Comparison of ENCODE assay signal across 23 cellular contexts in genomic region chr6:15912505-15912767, GRCh38.
"Had no signal": no experiment of that assay in that cellular context is flagged by ENCODE, and none has a peak within 500 bp of the region (broad histone marks: within the 10 kb centered on the region; RNA-seq: fewer than 3 reads in every experiment).

No MANE protein-coding gene starts in this region.

- DNase-seq: activated CD4-positive, alpha-beta T cell treated with anti-CD3 and anti-CD28 coated beads, Interleukin-2, amount 50 U/mL, for 4 hours; activated gamma-delta T cell treated with Interleukin-2 at 50 U/mL for 16 hours; activated naive CD8-positive, alpha-beta T cell treated with anti-CD3 and anti-CD28 coated beads, Interleukin-2, amount 10 ng/mL, durations not matched to agents 7 days and 5 days; amygdala; cortex of kidney; head of caudate nucleus; hypothalamus; kidney glomerular epithelial cell; left ventricle myocardium inferior; naive thymus-derived CD8-positive, alpha-beta T cell; retina; sigmoid colon; stimulated activated naive CD4-positive, alpha-beta T cell; SW 1271; T-helper 17 cell; testis had no signal

- H3K27me3 Mint-ChIP-seq: type B pancreatic cell had no signal

- H3K9me3 Mint-ChIP-seq: activated naive CD8-positive, alpha-beta T cell treated with anti-CD3 and anti-CD28 coated beads, Interleukin-2, amount 10 ng/mL, durations not matched to agents 7 days and 5 days; endodermal cell; mesothelial cell of epicardium; naive thymus-derived CD8-positive, alpha-beta T cell; type B pancreatic cell had no signal

- H3K4me1 ChIP-seq: gastroesophageal sphincter, sigmoid colon, vagina had no signal

- H3K27me3 ChIP-seq: cardiac muscle cell, gastroesophageal sphincter, sigmoid colon, testis, vagina had no signal

- ATAC-seq: gastroesophageal sphincter; naive thymus-derived CD8-positive, alpha-beta T cell; T-helper 17 cell had no signal

- H3K27ac ChIP-seq: cardiac muscle cell, gastroesophageal sphincter, left ventricle myocardium inferior, sigmoid colon, testis, vagina had no signal

- H3K4me1 Mint-ChIP-seq: T-helper 17 cell had no signal

- H3K4me3 ChIP-seq: cardiac muscle cell, gastroesophageal sphincter, left ventricle myocardium inferior, sigmoid colon, testis, vagina had no signal

- H3K36me3 Mint-ChIP-seq: activated naive CD8-positive, alpha-beta T cell treated with anti-CD3 and anti-CD28 coated beads, Interleukin-2, amount 10 ng/mL, durations not matched to agents 7 days and 5 days; mesothelial cell of epicardium; naive thymus-derived CD8-positive, alpha-beta T cell; type B pancreatic cell had no signal

- H3K27ac Mint-ChIP-seq: activated naive CD8-positive, alpha-beta T cell treated with anti-CD3 and anti-CD28 coated beads, Interleukin-2, amount 10 ng/mL, durations not matched to agents 7 days and 5 days; endodermal cell; mesothelial cell of epicardium; naive thymus-derived CD8-positive, alpha-beta T cell; progenitor cell of endocrine pancreas; T-helper 17 cell; type B pancreatic cell had no signal

- H3K9me3 ChIP-seq: gastroesophageal sphincter, left ventricle myocardium inferior, sigmoid colon, testis, vagina had no signal

- H3K4me3 Mint-ChIP-seq: activated naive CD8-positive, alpha-beta T cell treated with anti-CD3 and anti-CD28 coated beads, Interleukin-2, amount 10 ng/mL, durations not matched to agents 7 days and 5 days; endodermal cell; mesothelial cell of epicardium; naive thymus-derived CD8-positive, alpha-beta T cell; T-helper 17 cell; type B pancreatic cell had no signal

- H3K36me3 ChIP-seq: cardiac muscle cell, gastroesophageal sphincter, left ventricle myocardium inferior, sigmoid colon, vagina had no signal
